Comparison of ENCODE assay signal across 24 cellular contexts in the genomic region with DNA sequence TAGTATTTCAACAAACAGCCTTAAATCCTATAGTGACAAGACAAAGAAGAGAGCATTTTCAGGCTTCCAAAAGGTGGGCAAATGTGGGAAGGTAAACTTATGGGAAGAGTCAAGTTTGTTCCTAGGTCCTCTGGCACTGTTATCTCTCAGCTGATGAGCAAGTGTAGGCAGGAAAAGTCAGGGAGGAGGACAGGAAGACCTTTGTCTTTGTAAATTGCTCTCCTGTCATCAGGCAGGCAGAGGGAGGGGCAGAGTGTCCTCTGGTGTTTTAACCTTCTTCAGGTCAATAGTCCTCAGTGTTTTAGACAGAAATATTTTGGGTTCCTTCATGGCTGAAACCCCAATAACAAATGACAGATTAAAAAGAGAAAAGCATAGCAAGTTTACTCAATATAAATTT.
"Had no signal": no experiment of that assay in that cellular context is flagged by ENCODE, and none has a peak within 500 bp of the region (broad histone marks: within the 10 kb centered on the region; RNA-seq: fewer than 3 reads in every experiment).

No MANE protein-coding gene starts in this region.

- H3K36me3 ChIP-seq: ascending aorta, breast epithelium, SJCRH30 had no signal

- H3K4me3 ChIP-seq: ascending aorta, body of pancreas, breast epithelium, SJCRH30 had no signal

- H3K27me3 ChIP-seq: ascending aorta, body of pancreas, SJCRH30 had no signal

- DNase-seq: activated CD4-positive, alpha-beta T cell treated with anti-CD3 and anti-CD28 coated beads, Interleukin-2, amount 10 ng/mL, durations not matched to agents 7 days and 5 days; activated CD4-positive, alpha-beta T cell treated with anti-CD3 and anti-CD28 coated beads, Interleukin-2, amount 50 U/mL, for 48 hours; activated CD8-positive, alpha-beta T cell treated with anti-CD3 and anti-CD28 coated beads, Interleukin-2, amount 10 ng/mL, durations not matched to agents 7 days and 5 days; activated gamma-delta T cell; activated naive CD4-positive, alpha-beta T cell treated with Interleukin-2 at 50 U/mL for 16 hours; activated naive CD8-positive, alpha-beta T cell treated with anti-CD3 and anti-CD28 coated beads, Interleukin-2, amount 10 ng/mL, durations not matched to agents 7 days and 5 days; activated T-cell treated with anti-CD3 and anti-CD28 coated beads, Interleukin-2, amount 50 U/mL, for 24 hours; amygdala; body of pancreas; NCI-H1092 treated with DMSO at 0.1 percent for 48 hours; NCI-H146; NCI-H187; NCI-H2029 treated with DMSO at 0.1 percent for 48 hours; NCI-H2107; NCI-H2171; NCI-H510A; NCI-H526; NCI-H748 treated with DMSO at 0.1 percent for 48 hours; SHP77; SJCRH30; SK-N-SH had no signal

- ATAC-seq: activated CD8-positive, alpha-beta T cell treated with anti-CD3 and anti-CD28 coated beads, Interleukin-2, amount 10 ng/mL, durations not matched to agents 7 days and 5 days; body of pancreas had no signal

- H3K9me3 ChIP-seq: ascending aorta, body of pancreas, breast epithelium, SJCRH30, SK-N-SH had no signal

- H3K4me1 ChIP-seq: ascending aorta, body of pancreas, breast epithelium, SJCRH30 had no signal

- FAIRE-seq: TTC549 had no signal

- H3K4me2 ChIP-seq: SK-N-SH had no signal

- H3K9ac ChIP-seq: SK-N-SH had no signal

- H3K27ac ChIP-seq: ascending aorta, body of pancreas, breast epithelium, SJCRH30 had no signal
